13 cellular contexts compared by ENCODE assay signal in genomic region chr6:5813625-5814027, GRCh38.
DNase-seq lines count a peak whose midpoint lies in the region; ATAC-seq lines count a peak whose summit lies in the region.
"Had no signal": no experiment of that assay in that cellular context is flagged by ENCODE, and none has a peak within 500 bp of the region (broad histone marks: within the 10 kb centered on the region; RNA-seq: fewer than 3 reads in every experiment).

No MANE protein-coding gene starts in this region.

- peak overlapping the region; percentile 29 to 77 (median 64) for H3K27ac Mint-ChIP-seq in immature natural killer cell
- H3K27ac Mint-ChIP-seq: nephron progenitor cell had no signal

- peaks cover 0 to 7% (median 0%) of the 10 kb centered on the region in 3 donors for H3K27me3 Mint-ChIP-seq in immature natural killer cell (ENCODE audit: low read depth in 3 of 3)

- H3K4me3 Mint-ChIP-seq in immature natural killer cell = peak overlapping the region in 4 of 5 donors; percentile 11 to 62 (median 36)
- H3K4me3 Mint-ChIP-seq: nephron progenitor cell had no signal

- peaks cover 30 to 43% of the 10 kb centered on the region in 2 donors for H3K4me1 Mint-ChIP-seq in immature natural killer cell

- ATAC-seq in activated CD4-positive, CD25-positive, alpha-beta regulatory T cell treated with anti-CD3 and anti-CD28 coated beads, Interleukin-2, amount 50 U/mL, for 24 hours = peak; percentile 67 to 73
- ATAC-seq in GM21381 (IDR thresholded peaks at IDR 0.05; ENCODE audit: unreplicated experiment) (peak; percentile 87), HG03196 (IDR thresholded peaks at IDR 0.05; ENCODE audit: unreplicated experiment) (peak; percentile 63)

- peaks cover 0 to 6% (median 0%) of the 10 kb centered on the region in 3 donors for H3K36me3 Mint-ChIP-seq in immature natural killer cell

- no peak for DNase-seq in activated CD4-positive, CD25-positive, alpha-beta regulatory T cell (lab: John Stamatoyannopoulos, UW)
- no peak for DNase-seq in immature natural killer cell
- no peak for DNase-seq in D341Med (ENCODE audit: low spot score)
- DNase-seq in activated T-cell treated with anti-CD3 and anti-CD28 coated beads, Interleukin-2, amount 50 U/mL, for 1 hour = no peak
- DNase-seq in NCI-H2029 (lab: John Stamatoyannopoulos, UW) = no peak
- DNase-seq: 8988T, EL, foreskin melanocyte, nephron progenitor cell, RPMI8226 had no signal

- H3K9me3 Mint-ChIP-seq in immature natural killer cell = no peaks in the 10 kb centered on the region
